In genomic region chr19:49641688-49642487, GRCh38 we compare ENCODE assay signal across 8 cellular contexts. TPM values are rescaled to one million over a fixed set of nuclear protein-coding genes. Genes with fewer than 3 reads are reported as not detected.
DNase-seq lines count a peak whose midpoint lies in the region; ATAC-seq and TF ChIP-seq lines count a peak whose summit lies in the region.

Gene SCAF1 (plus strand): TSS chr19:49642209. CDS start chr19:49645027, 2,818 bp downstream.

- peak in 1 of 2 donors; percentile 82 for TF ChIP-seq POLR2A in suprapubic skin (IDR thresholded peaks at IDR 0.05)

- peaks cover 62% of the 10 kb centered on the region for H3K4me1 ChIP-seq in suprapubic skin

- DNase-seq in GM06990 (ENCODE audit: extremely low read depth, insufficient read length) (peak; percentile 100), NCI-H1092 treated with DMSO at 0.1 percent for 48 hours (lab: John Stamatoyannopoulos, UW) (peak; percentile 96), SKM-1 (lab: John Stamatoyannopoulos, UW; ENCODE audit: unreplicated experiment) (peak; percentile 86), globus pallidus (ENCODE audit: low spot score) (peak; percentile 99), nucleus accumbens (lab: John Stamatoyannopoulos, UW) (peak; percentile 91 to 100 (median 99)), suprapubic skin (ENCODE audit: low spot score in 2 of 2) (peak; percentile 99 to 100)
- peak; percentile 99 to 100 for DNase-seq in activated naive CD4-positive, alpha-beta T cell treated with anti-CD3 and anti-CD28 coated beads, Interleukin-2, amount 50 U/mL, for 72 hours (ENCODE audit: low spot score in 2 of 2)

- TF ChIP-seq EP300 in suprapubic skin (IDR thresholded peaks at IDR 0.05) = peak; percentile 36

- TF ChIP-seq CTCF in GM06990 (IDR thresholded peaks at IDR 0.05; ENCODE audit: insufficient read depth, low read length, poor library complexity, severe bottlenecking) (no peak), suprapubic skin (IDR thresholded peaks at IDR 0.05) (no peak)

- no peaks in the 10 kb centered on the region for H3K9me3 ChIP-seq in suprapubic skin

- H3K27ac ChIP-seq in suprapubic skin = peak within 1 kb of the TSS; percentile 98

- H3K4me3 ChIP-seq in GM06990 (replicated peaks; ENCODE audit: low read depth, low read length) (peak within 1 kb of the TSS; percentile 82), suprapubic skin (peak within 1 kb of the TSS; percentile 73)

- peaks cover 10% of the 10 kb centered on the region for H3K36me3 ChIP-seq in GM06990 (ENCODE audit: control insufficient read depth, insufficient read depth, low read length)
- peaks cover 19% of the 10 kb centered on the region for H3K36me3 ChIP-seq in suprapubic skin

- H3K27me3 ChIP-seq in GM06990 (replicated peaks; ENCODE audit: control insufficient read depth, insufficient read depth, low read length) = no peaks in the 10 kb centered on the region
- no peaks in the 10 kb centered on the region for H3K27me3 ChIP-seq in suprapubic skin

- H3K36me3 Mint-ChIP-seq in activated naive CD4-positive, alpha-beta T cell treated with anti-CD3 and anti-CD28 coated beads, Interleukin-2, amount 50 U/mL, for 72 hours = peaks cover 15 to 18% of the 10 kb centered on the region in 2 donors

- peak; percentile 57 for ATAC-seq in HG02588 (IDR thresholded peaks at IDR 0.05; ENCODE audit: unreplicated experiment)
- peak; percentile 69 to 75 for ATAC-seq in activated naive CD4-positive, alpha-beta T cell treated with anti-CD3 and anti-CD28 coated beads, Interleukin-2, amount 50 U/mL, for 72 hours

- no peaks in the 10 kb centered on the region for H3K9me3 Mint-ChIP-seq in activated naive CD4-positive, alpha-beta T cell treated with anti-CD3 and anti-CD28 coated beads, Interleukin-2, amount 50 U/mL, for 72 hours

- 5% methylated on average over 4 of the region's 86 CpGs for WGBS in suprapubic skin

- H3K27ac Mint-ChIP-seq in activated naive CD4-positive, alpha-beta T cell treated with anti-CD3 and anti-CD28 coated beads, Interleukin-2, amount 50 U/mL, for 72 hours = peak within 1 kb of the TSS; percentile 99

RNA-seq across cellular contexts. Expression of gene SCAF1, which starts in this region (rescaled TPM):
- total RNA-seq in activated naive CD4-positive, alpha-beta T cell treated with anti-CD3 and anti-CD28 coated beads, Interleukin-2, amount 50 U/mL, for 72 hours = 10 to 100 TPM; 49.8 to 57.4 TPM
- total RNA-seq in suprapubic skin = 10 to 100 TPM; 22.1 to 36.9 (median 28.5) TPM

Comparison
In these comparisons a context has a peak if more than half of its experiments do, and no peak if none do; other contexts are left out.
1. Peak in every context shown above with its lines: DNase-seq, ATAC-seq, H3K4me3 ChIP-seq and H3K27ac ChIP-seq.